ENCODE assay signal across 18 cellular contexts in genomic region chr6:93008385-93008784, GRCh38.
DNase-seq lines count a peak whose midpoint lies in the region; ATAC-seq and TF ChIP-seq lines count a peak whose summit lies in the region.
"Had no signal": no experiment of that assay in that cellular context is flagged by ENCODE, and none has a peak within 500 bp of the region (broad histone marks: within the 10 kb centered on the region; RNA-seq: fewer than 3 reads in every experiment).

No MANE protein-coding gene starts in this region.

- POLR2A ChIA-PET in HEK293 (lab: Yijun Ruan, JAX) = no interaction called here

- no peaks in the 10 kb centered on the region for H3K9me3 Mint-ChIP-seq in GM23338

- no peak overlapping the region for H3K4me3 Mint-ChIP-seq in GM23338
- H3K4me3 Mint-ChIP-seq: CD4-positive, alpha-beta T cell; CD8-positive, alpha-beta T cell had no signal

- H3K4me1 ChIP-seq in GM23338 (ENCODE audit: insufficient read depth) (0 out of 2 replicates have a peak, but pooled peaks cover 5% of the 10 kb centered on the region), HEK293 (ENCODE audit: control insufficient read depth, insufficient read depth, low read length) (no peaks in the 10 kb centered on the region), smooth muscle cell (ENCODE audit: low read depth) (no peaks in the 10 kb centered on the region)
- H3K4me1 ChIP-seq: BE2C, BLaER1, Caco-2 had no signal

- in situ Hi-C loops in astrocyte of the spinal cord (cut with HindIII; ENCODE audit: low sequenced_read_pairs) = no loop called here

- H3K27ac ChIP-seq in GM23338 (ENCODE audit: low read depth) (no peak overlapping the region), HEK293 (ENCODE audit: extremely low read depth, low read depth, low read length) (no peak overlapping the region), smooth muscle cell (ENCODE audit: low read depth) (no peak overlapping the region)
- H3K27ac ChIP-seq: BLaER1, C4-2B had no signal

- no peaks in the 10 kb centered on the region for H3K36me3 Mint-ChIP-seq in GM23338 (ENCODE audit: low read depth)
- H3K36me3 Mint-ChIP-seq: CD8-positive, alpha-beta T cell had no signal

- TF ChIP-seq CTCF in GM23338 (conservative IDR thresholded peaks at IDR 0.05; ENCODE audit: low read depth in 2 of 2) = no peak
- no peak for TF ChIP-seq CTCF in HEK293 (tag by site-specific recombination; IDR thresholded peaks at IDR 0.05)
- no peak for TF ChIP-seq CTCF in astrocyte of the spinal cord (IDR thresholded peaks at IDR 0.05; ENCODE audit: low read depth, low read length)
- TF ChIP-seq CTCF in smooth muscle cell (IDR thresholded peaks at IDR 0.05; ENCODE audit: borderline replicate concordance, insufficient read depth, poor library complexity, severe bottlenecking) = no peak

- H3K27me3 ChIP-seq in GM23338 (ENCODE audit: insufficient read depth) = no peaks in the 10 kb centered on the region
- H3K27me3 ChIP-seq in smooth muscle cell (ENCODE audit: low read depth) = no peaks in the 10 kb centered on the region
- H3K27me3 ChIP-seq: BE2C, BLaER1 had no signal

- H3K27ac Mint-ChIP-seq in GM23338 = no peak overlapping the region
- H3K27ac Mint-ChIP-seq: CD4-positive, alpha-beta T cell; CD8-positive, alpha-beta T cell had no signal

- H3F3A ChIP-seq in GM23338 (replicated peaks; ENCODE audit: low read depth) = no peaks in the 10 kb centered on the region
- no peaks in the 10 kb centered on the region for H3F3A ChIP-seq in smooth muscle cell (ENCODE audit: low read depth)

- peaks cover 9% of the 10 kb centered on the region for H3K4me1 Mint-ChIP-seq in GM23338

- H4K20me1 ChIP-seq in GM23338 (replicated peaks; ENCODE audit: insufficient read depth) (no peaks in the 10 kb centered on the region), smooth muscle cell (ENCODE audit: low read depth) (no peaks in the 10 kb centered on the region)
- H4K20me1 ChIP-seq: BLaER1 had no signal

- peaks cover 1% of the 10 kb centered on the region for H3K27me3 Mint-ChIP-seq in GM23338 (ENCODE audit: insufficient read depth, low read depth, poor library complexity)
- H3K27me3 Mint-ChIP-seq: CD4-positive, alpha-beta T cell had no signal

- H3K9me2 ChIP-seq in GM23338 (ENCODE audit: insufficient read depth) = 0 out of 2 replicates have a peak, but pooled peaks cover 5% of the 10 kb centered on the region

- CTCF ChIA-PET in HEK293 (lab: Yijun Ruan, JAX) = interaction anchor here (0.6 to 1.0 kb wide), 3 partner anchors 8 to 365 kb away, joined by 3 to 5 read pairs (median 4); no protein-coding TSS in a partner anchor

- H3K9me3 ChIP-seq in HEK293 (ENCODE audit: control insufficient read depth, insufficient read depth, low read depth, low read length) (no peaks in the 10 kb centered on the region), smooth muscle cell (replicated peaks; ENCODE audit: low read depth) (no peaks in the 10 kb centered on the region)
- H3K9me3 ChIP-seq: BE2C, BLaER1, Caco-2 had no signal

- H3K4me2 ChIP-seq in GM23338 = no peak overlapping the region
- no peak overlapping the region for H3K4me2 ChIP-seq in smooth muscle cell
- H3K4me2 ChIP-seq: BLaER1 had no signal

- H3K36me3 ChIP-seq in GM23338 (ENCODE audit: insufficient read depth) = no peaks in the 10 kb centered on the region
- no peaks in the 10 kb centered on the region for H3K36me3 ChIP-seq in HEK293 (ENCODE audit: control insufficient read depth in 2 of 2, insufficient read depth in 1 of 2, low read length in 2 of 2)
- H3K36me3 ChIP-seq in smooth muscle cell (ENCODE audit: low read depth) = no peaks in the 10 kb centered on the region
- H3K36me3 ChIP-seq: BE2C, BLaER1 had no signal

- H2AFZ ChIP-seq in GM23338 (0 out of 2 replicates have a peak overlapping the region, but pooled peaks have one; percentile 11), smooth muscle cell (ENCODE audit: low read depth) (peak overlapping the region; percentile 43)

- H3K4me3 ChIP-seq in GM23338 (no peak overlapping the region), HEK293 (ENCODE audit: low read depth, low read length) (no peak overlapping the region), astrocyte of the spinal cord (ENCODE audit: low read depth, low read length) (no peak overlapping the region), smooth muscle cell (no peak overlapping the region)
- H3K4me3 ChIP-seq: BLaER1 had no signal

- no peaks in the 10 kb centered on the region for H3K79me2 ChIP-seq in GM23338 (replicated peaks; ENCODE audit: insufficient read depth)
- H3K79me2 ChIP-seq in smooth muscle cell (ENCODE audit: low read depth) = no peaks in the 10 kb centered on the region

- ATAC-seq in GM23338 (no peak), GM18870 (IDR thresholded peaks at IDR 0.05; ENCODE audit: unreplicated experiment) (no peak)
- ATAC-seq: CD8-positive, alpha-beta T cell had no signal

- no peak for DNase-seq in GM23338 (ENCODE audit: low spot score)
- DNase-seq in astrocyte of the spinal cord (ENCODE audit: low read depth, low spot score) = peak; percentile 38
- no peak for DNase-seq in smooth muscle cell (lab: John Stamatoyannopoulos, UW; ENCODE audit: unreplicated experiment)
- DNase-seq in SW 1271 (lab: John Stamatoyannopoulos, UW) = no peak
- DNase-seq in C1 segment of cervical spinal cord (lab: John Stamatoyannopoulos, UW) = no peak
- DNase-seq: 8988T; ACHN; BE2C; Caco-2; Calu3; CD4-positive, alpha-beta T cell; CD8-positive, alpha-beta T cell; DMS79 treated with DMSO at 0.1 percent for 48 hours; GF-D8 had no signal

- H3K9ac ChIP-seq in smooth muscle cell (ENCODE audit: low read depth) = no peak overlapping the region
- H3K9ac ChIP-seq: BLaER1 had no signal

TF ChIP-seq in GM23338, 12 proteins besides CTCF, POLR2A, EP300 and RAD21 (continues in another document):
- TF ChIP-seq JUNB (IDR thresholded peaks at IDR 0.05; ENCODE audit: unreplicated experiment) (no peak), ETS1 (IDR thresholded peaks at IDR 0.05) (no peak), STAT1 (IDR thresholded peaks at IDR 0.05; ENCODE audit: unreplicated experiment) (no peak)

TF ChIP-seq in HEK293, 187 proteins besides CTCF, POLR2A, EP300 and RAD21:
- TF ChIP-seq YY2 (tag by site-specific recombination; IDR thresholded peaks at IDR 0.05) = no peak
- no peak for TF ChIP-seq ZNF140 (tag by site-specific recombination; IDR thresholded peaks at IDR 0.05)
- TF ChIP-seq KLF16 (tag by site-specific recombination; IDR thresholded peaks at IDR 0.05) = no peak
- TF ChIP-seq ZNF341 (tag by site-specific recombination; IDR thresholded peaks at IDR 0.05; ENCODE audit: low read depth) = no peak
- TF ChIP-seq SCRT2 (tag by site-specific recombination; IDR thresholded peaks at IDR 0.05) = no peak
- no peak for TF ChIP-seq GLI2 (tag by site-specific recombination; IDR thresholded peaks at IDR 0.05; ENCODE audit: borderline replicate concordance, low read depth)
- TF ChIP-seq ZNF791 (tag by site-specific recombination; IDR thresholded peaks at IDR 0.05) = no peak
- TF ChIP-seq SETDB1 (IDR thresholded peaks at IDR 0.05; ENCODE audit: insufficient read length, low read length) = peak; percentile 75
- peak; percentile 99 for TF ChIP-seq ZNF549 (tag by site-specific recombination; IDR thresholded peaks at IDR 0.05)
- TF ChIP-seq, protein P1, sequence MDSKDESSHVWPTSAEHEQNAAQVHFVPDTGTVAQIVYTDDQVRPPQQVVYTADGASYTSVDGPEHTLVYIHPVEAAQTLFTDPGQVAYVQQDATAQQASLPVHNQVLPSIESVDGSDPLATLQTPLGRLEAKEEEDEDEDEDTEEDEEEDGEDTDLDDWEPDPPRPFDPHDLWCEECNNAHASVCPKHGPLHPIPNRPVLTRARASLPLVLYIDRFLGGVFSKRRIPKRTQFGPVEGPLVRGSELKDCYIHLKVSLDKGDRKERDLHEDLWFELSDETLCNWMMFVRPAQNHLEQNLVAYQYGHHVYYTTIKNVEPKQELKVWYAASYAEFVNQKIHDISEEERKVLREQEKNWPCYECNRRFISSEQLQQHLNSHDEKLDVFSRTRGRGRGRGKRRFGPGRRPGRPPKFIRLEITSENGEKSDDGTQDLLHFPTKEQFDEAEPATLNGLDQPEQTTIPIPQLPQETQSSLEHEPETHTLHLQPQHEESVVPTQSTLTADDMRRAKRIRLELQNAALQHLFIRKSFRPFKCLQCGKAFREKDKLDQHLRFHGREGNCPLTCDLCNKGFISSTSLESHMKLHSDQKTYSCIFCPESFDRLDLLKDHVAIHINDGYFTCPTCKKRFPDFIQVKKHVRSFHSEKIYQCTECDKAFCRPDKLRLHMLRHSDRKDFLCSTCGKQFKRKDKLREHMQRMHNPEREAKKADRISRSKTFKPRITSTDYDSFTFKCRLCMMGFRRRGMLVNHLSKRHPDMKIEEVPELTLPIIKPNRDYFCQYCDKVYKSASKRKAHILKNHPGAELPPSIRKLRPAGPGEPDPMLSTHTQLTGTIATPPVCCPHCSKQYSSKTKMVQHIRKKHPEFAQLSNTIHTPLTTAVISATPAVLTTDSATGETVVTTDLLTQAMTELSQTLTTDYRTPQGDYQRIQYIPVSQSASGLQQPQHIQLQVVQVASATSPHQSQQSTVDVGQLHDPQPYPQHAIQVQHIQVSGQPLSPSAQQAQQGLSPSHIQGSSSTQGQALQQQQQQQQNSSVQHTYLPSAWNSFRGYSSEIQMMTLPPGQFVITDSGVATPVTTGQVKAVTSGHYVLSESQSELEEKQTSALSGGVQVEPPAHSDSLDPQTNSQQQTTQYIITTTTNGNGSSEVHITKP (tag by site-specific recombination; IDR thresholded peaks at IDR 0.05) = no peak
- no peak for TF ChIP-seq ZXDB (tag by site-specific recombination; IDR thresholded peaks at IDR 0.05)
TF ChIP-seq in HEK293: peak in this region for 2.
